ENCODE assay signal across 8 cellular contexts in genomic region chr6:32852018-32852843, GRCh38. TPM values are rescaled to one million over a fixed set of nuclear protein-coding genes. Genes with fewer than 3 reads are reported as not detected.
DNase-seq lines count a peak whose midpoint lies in the region; ATAC-seq and TF ChIP-seq lines count a peak whose summit lies in the region.

No MANE protein-coding gene starts in this region.

- intact Hi-C loops in Calu3 (cut with micrococcal nuclease; ENCODE audit: unreplicated experiment) = loop anchor here (2.0 kb wide), 1 partner anchor 13 kb away; the partner anchor contains the start of gene TAP2
- intact Hi-C loops in colonic mucosa (cut with DNase I) = no loop called here

- H3K27me3 Mint-ChIP-seq in Calu3 (ENCODE audit: unreplicated experiment) = no peaks in the 10 kb centered on the region
- peaks cover 91% of the 10 kb centered on the region for H3K27me3 Mint-ChIP-seq in mesothelial cell of epicardium (ENCODE audit: low read depth)

- CTCF ChIA-PET in Calu3 (lab: Charles Lee) = interaction anchor here (1.5 to 4.1 kb wide), 4 partner anchors 13 to 20 kb away, joined by 10 to 131 read pairs (median 22); partner anchors contain the start of gene TAP2

- peak overlapping the region; percentile 98 for H3K4me2 ChIP-seq in OCI-LY1 (ENCODE audit: low read length)

- H3K4me3 ChIP-seq in OCI-LY1 (ENCODE audit: low read depth, low read length, poor library complexity, severe bottlenecking) (peak overlapping the region; percentile 77), colonic mucosa (peak overlapping the region; percentile 97), upper lobe of left lung (peak overlapping the region; percentile 62 to 90 (median 74))

- H3K27ac Mint-ChIP-seq in Calu3 (ENCODE audit: unreplicated experiment) (peak overlapping the region; percentile 37), mesothelial cell of epicardium (no peak overlapping the region)

- no peaks in the 10 kb centered on the region for H4K20me1 ChIP-seq in OCI-LY1 (ENCODE audit: insufficient read depth, low read length)

- no peak overlapping the region for H2AFZ ChIP-seq in OCI-LY1 (ENCODE audit: low read length)

- TF ChIP-seq CTCF in Calu3 (IDR thresholded peaks at IDR 0.05; ENCODE audit: unreplicated experiment) (no peak), OCI-LY1 (IDR thresholded peaks at IDR 0.05; ENCODE audit: low read length) (no peak), colonic mucosa (IDR thresholded peaks at IDR 0.05) (no peak), mesothelial cell of epicardium (IDR thresholded peaks at IDR 0.05; ENCODE audit: unreplicated experiment) (no peak), upper lobe of left lung (IDR thresholded peaks at IDR 0.05) (no peak)

- no peaks in the 10 kb centered on the region for H3K9me2 ChIP-seq in OCI-LY1 (ENCODE audit: low read depth, low read length)

- H3K27me3 ChIP-seq in OCI-LY1 (ENCODE audit: insufficient read depth, low read length) (no peaks in the 10 kb centered on the region), colonic mucosa (no peaks in the 10 kb centered on the region), upper lobe of left lung (no peaks in the 10 kb centered on the region)

- H3K4me3 Mint-ChIP-seq in Calu3 (ENCODE audit: low read depth, unreplicated experiment) (peak overlapping the region; percentile 100), mesothelial cell of epicardium (peak overlapping the region; percentile 91)

- peaks cover 33% of the 10 kb centered on the region for H3K4me1 ChIP-seq in OCI-LY1 (ENCODE audit: insufficient read depth, low read length, severe bottlenecking)
- H3K4me1 ChIP-seq in colonic mucosa = peaks cover 10% of the 10 kb centered on the region
- H3K4me1 ChIP-seq in upper lobe of left lung = peaks cover 31 to 65% (median 49%) of the 10 kb centered on the region in 4 donors

- H3K79me2 ChIP-seq in OCI-LY1 (ENCODE audit: insufficient read depth, low read length) = no peaks in the 10 kb centered on the region

- ATAC-seq in upper lobe of left lung (ENCODE audit: low FRiP score in 2 of 2) = peak in 1 of 2 donors; percentile 19
- no peak for ATAC-seq in HG03097 (IDR thresholded peaks at IDR 0.05; ENCODE audit: low FRiP score, unreplicated experiment)
- no peak for ATAC-seq in GM18909 (IDR thresholded peaks at IDR 0.05; ENCODE audit: poor library complexity, unreplicated experiment)

- TSS peak; percentile 36 for BruUV-seq in Calu3 (replicated peaks; lab: Mats Ljungman, UMichigan)

- 38 to 46% methylated on average over 20 to 23 of the region's 23 CpGs for WGBS in upper lobe of left lung, 2 donors

- TF ChIP-seq EP300 in upper lobe of left lung (IDR thresholded peaks at IDR 0.05) = no peak

- no peaks in the 10 kb centered on the region for H3F3A ChIP-seq in OCI-LY1 (ENCODE audit: insufficient read depth, low read length)

- H3K9me3 Mint-ChIP-seq in Calu3 (ENCODE audit: low read depth, unreplicated experiment) (no peaks in the 10 kb centered on the region), mesothelial cell of epicardium (no peaks in the 10 kb centered on the region)

- H3K27ac ChIP-seq in OCI-LY1 (ENCODE audit: low read depth, low read length, poor library complexity, severe bottlenecking) (peak overlapping the region; percentile 55), colonic mucosa (peak overlapping the region; percentile 100), upper lobe of left lung (peak overlapping the region; percentile 98)

- DNase-seq in Calu3 (peak; percentile 23), colonic mucosa (peak; percentile 68), mesothelial cell of epicardium (ENCODE audit: low spot score in 2 of 2, unreplicated experiment in 2 of 2) (no peak), upper lobe of left lung (peak in 1 of 2 donors; percentile 62), HuH-7 (ENCODE audit: low spot score) (no peak)

- H3K36me3 Mint-ChIP-seq in Calu3 (ENCODE audit: insufficient read depth, unreplicated experiment) = peaks cover 46% of the 10 kb centered on the region
- peaks cover 16% of the 10 kb centered on the region for H3K36me3 Mint-ChIP-seq in mesothelial cell of epicardium

- H3K36me3 ChIP-seq in OCI-LY1 (ENCODE audit: insufficient read depth, low read length) = peaks cover 41% of the 10 kb centered on the region
- H3K36me3 ChIP-seq in colonic mucosa = peaks cover 19% of the 10 kb centered on the region
- peaks cover 25 to 59% (median 36%) of the 10 kb centered on the region in 4 donors for H3K36me3 ChIP-seq in upper lobe of left lung

- H3K9ac ChIP-seq in OCI-LY1 (ENCODE audit: low read length) = peak overlapping the region; percentile 84
- peak overlapping the region; percentile 99 to 100 for H3K9ac ChIP-seq in colonic mucosa (ENCODE audit: low read depth in 2 of 2, low read length in 2 of 2)

- no peaks in the 10 kb centered on the region for H3K9me3 ChIP-seq in OCI-LY1 (ENCODE audit: low read length)
- no peaks in the 10 kb centered on the region for H3K9me3 ChIP-seq in colonic mucosa
- H3K9me3 ChIP-seq in upper lobe of left lung = no peaks in the 10 kb centered on the region

- TF ChIP-seq POLR2A in upper lobe of left lung (IDR thresholded peaks at IDR 0.05) = no peak

- H3K4me1 Mint-ChIP-seq in Calu3 (ENCODE audit: low read depth, unreplicated experiment) (peaks cover 30% of the 10 kb centered on the region), mesothelial cell of epicardium (peaks cover 17% of the 10 kb centered on the region)

RNA-seq across cellular contexts. Expression of gene TAP1, which starts 1.3 kb away (rescaled TPM):
- 75.1 and 141 TPM in 2 replicates for total RNA-seq in Calu3 (2022)
- total RNA-seq in colonic mucosa = 100 to 1,000 TPM in 1 of 2 donors, 10 to 100 TPM in 1; 86.9 to 128 TPM
- total RNA-seq in mesothelial cell of epicardium = 9.3 to 10.4 TPM (median 10.3 TPM) in 3 replicates
- total RNA-seq in upper lobe of left lung = 10 to 100 TPM; 56.9 to 87.0 (median 69.8) TPM

RNA-seq across cellular contexts. Expression of gene PSMB9, which starts 1.8 kb away (rescaled TPM):
- 120 and 201 TPM in 2 replicates for total RNA-seq in Calu3 (2022)
- total RNA-seq in colonic mucosa = 10 to 100 TPM; 43.0 to 66.0 TPM
- 0.81 to 0.82 TPM in 2 of 3 replicates, not detected in the other for total RNA-seq in mesothelial cell of epicardium
- total RNA-seq in upper lobe of left lung = 10 to 100 TPM; 34.4 to 85.9 (median 45.5) TPM

RNA-seq across cellular contexts. Expression of gene PSMB8, which starts 8.4 kb away (rescaled TPM):
- total RNA-seq in Calu3 (2022) (123 and 196 TPM in 2 replicates), colonic mucosa (100 to 1,000 TPM; 152 to 154 TPM), mesothelial cell of epicardium (12.3 to 14.2 TPM (median 14.1 TPM) in 3 replicates), upper lobe of left lung (100 to 1,000 TPM in 1 of 6 donors, 10 to 100 TPM in 5; 48.2 to 110 (median 71.7) TPM)

RNA-seq across cellular contexts. Expression of gene TAP2, which starts 13.7 kb away (rescaled TPM):
- total RNA-seq in Calu3 (2022) = 180 and 279 TPM in 2 replicates
- 10 to 100 TPM; 45.2 to 95.1 TPM for total RNA-seq in colonic mucosa
- total RNA-seq in mesothelial cell of epicardium = 22.9 to 24.2 TPM (median 23.6 TPM) in 3 replicates
- total RNA-seq in upper lobe of left lung = 100 to 1,000 TPM in 2 of 6 donors, 10 to 100 TPM in 4; 17.6 to 266 (median 62.1) TPM

RNA-seq across cellular contexts. Expression of gene HLA-DOB, which starts 35.4 kb away (rescaled TPM):
- total RNA-seq in Calu3 (2022) (0.97 and 2.2 TPM in 2 replicates), colonic mucosa (under 1 TPM; 0.58 to 0.69 TPM), mesothelial cell of epicardium (0.35 to 0.52 TPM (median 0.45 TPM) in 3 replicates), upper lobe of left lung (10 to 100 TPM in 1 of 6 donors, 1 to 10 TPM in 5; 1.3 to 15.2 (median 3.7) TPM)

Comparison
In these comparisons a context has a peak if more than half of its experiments do, and no peak if none do; other contexts are left out.
1. DNase-seq: peak in Calu3 (single experiment) and colonic mucosa (single experiment); none in mesothelial cell of epicardium (0 of 2) and HuH-7 (single experiment).
2. RNA of gene PSMB9, which starts 1.8 kb away (total RNA-seq): 120 to 201 TPM in Calu3, 43.0 to 66.0 TPM in colonic mucosa and 34.4 to 85.9 TPM in upper lobe of left lung; 0.81 to 0.82 TPM in mesothelial cell of epicardium; every median in the first group is over 10 times any median in the second.
3. Peak in every context shown above with its lines, with median percentiles within 50 percentile points of each other: H3K27ac ChIP-seq and H3K4me3 ChIP-seq.